Comparison of ENCODE assay signal across 14 cellular contexts in genomic region chr6:12275084-12275483, GRCh38. TPM values are rescaled to one million over a fixed set of nuclear protein-coding genes. Genes with fewer than 3 reads are reported as not detected.
DNase-seq lines count a peak whose midpoint lies in the region; ATAC-seq and TF ChIP-seq lines count a peak whose summit lies in the region.
"Had no signal": no experiment of that assay in that cellular context is flagged by ENCODE, and none has a peak within 500 bp of the region (broad histone marks: within the 10 kb centered on the region; RNA-seq: fewer than 3 reads in every experiment).

No MANE protein-coding gene starts in this region.

- H3K4me3 Mint-ChIP-seq in type B pancreatic cell = no peak overlapping the region
- H3K4me3 Mint-ChIP-seq: brain, nephron had no signal

- no peak overlapping the region for H3K4me3 ChIP-seq in choroid plexus epithelial cell (ENCODE audit: low read depth, low read length)

- H3K4me1 Mint-ChIP-seq in type B pancreatic cell (ENCODE audit: unreplicated experiment) = peaks cover 16% of the 10 kb centered on the region
- H3K4me1 Mint-ChIP-seq: brain, nephron had no signal

- TF ChIP-seq CTCF in choroid plexus epithelial cell (conservative IDR thresholded peaks at IDR 0.05; ENCODE audit: low read depth, low read length) (no peak), type B pancreatic cell (conservative IDR thresholded peaks at IDR 0.05) (no peak)

- H3K9me3 Mint-ChIP-seq in type B pancreatic cell = peaks cover 14% of the 10 kb centered on the region

- no peaks in the 10 kb centered on the region for H3K27me3 Mint-ChIP-seq in type B pancreatic cell

- DNase-seq in SIG-M5 treated with dmso at 0.1 percent for 504 hours (lab: John Stamatoyannopoulos, UW; ENCODE audit: unreplicated experiment) = peak; percentile 38
- DNase-seq in SIG-M5 (lab: John Stamatoyannopoulos, UW) = no peak
- peak; percentile 73 for DNase-seq in OCI-M1 (lab: John Stamatoyannopoulos, UW)
- peak; percentile 34 for DNase-seq in choroid plexus epithelial cell (ENCODE audit: low read depth)
- no peak for DNase-seq in type B pancreatic cell (ENCODE audit: extremely low spot score, unreplicated experiment)
- DNase-seq in NCI-H1436 (lab: John Stamatoyannopoulos, UW) = no peak
- DNase-seq in 8988T = no peak
- DNase-seq: activated naive CD4-positive, alpha-beta T cell; NCI-H1092 treated with DMSO at 0.1 percent for 48 hours; NCI-H345; T-helper 1 cell had no signal

- no peak for ATAC-seq in GM19351 (IDR thresholded peaks at IDR 0.05; ENCODE audit: unreplicated experiment)

- H3K36me3 Mint-ChIP-seq in type B pancreatic cell = no peaks in the 10 kb centered on the region
- H3K36me3 Mint-ChIP-seq: brain had no signal

- H3K27ac Mint-ChIP-seq in type B pancreatic cell = peak overlapping the region; percentile 84
- H3K27ac Mint-ChIP-seq: brain, nephron had no signal

RNA-seq across cellular contexts. Expression of gene EDN1, which starts 15.1 kb away (rescaled TPM):
- total RNA-seq in type B pancreatic cell (ENCODE audit: low replicate concordance) = 8.9 and 20.3 TPM in 2 replicates

Comparison
In these comparisons a context has a peak if more than half of its experiments do, and no peak if none do; other contexts are left out.
1. DNase-seq: peak in SIG-M5 treated with dmso at 0.1 percent for 504 hours (single experiment), OCI-M1 (single experiment) and choroid plexus epithelial cell (single experiment); none in SIG-M5 (single experiment), type B pancreatic cell (single experiment), NCI-H1436 (single experiment) and 8988T (single experiment).